ENCODE assay signal across 1 cellular context in genomic region chr3:41118461-41119385, GRCh38.
TF ChIP-seq lines count a peak whose summit lies in the region.

No MANE protein-coding gene starts in this region.

TF ChIP-seq in HEK293, 187 proteins besides CTCF, POLR2A, EP300 and RAD21 (continued from another document):
- TF ChIP-seq ZNF449 (tag by site-specific recombination; IDR thresholded peaks at IDR 0.05) (no peak), ZNF19 (tag by site-specific recombination; IDR thresholded peaks at IDR 0.05; ENCODE audit: low read depth) (no peak), ZNF626 (tag by site-specific recombination; IDR thresholded peaks at IDR 0.05) (no peak), EGR2 (tag by site-specific recombination; IDR thresholded peaks at IDR 0.05; ENCODE audit: low read depth) (peak; percentile 40; the same call in 1 of the 2 replicates), ZNF423 (tag by site-specific recombination; IDR thresholded peaks at IDR 0.05) (no peak), ZFHX2 (tag by site-specific recombination; conservative IDR thresholded peaks at IDR 0.05) (peak; percentile 41; the same call in 1 of the 2 replicates), ZNF701 (tag by site-specific recombination; IDR thresholded peaks at IDR 0.05) (no peak)
- TF ChIP-seq, protein P1, sequence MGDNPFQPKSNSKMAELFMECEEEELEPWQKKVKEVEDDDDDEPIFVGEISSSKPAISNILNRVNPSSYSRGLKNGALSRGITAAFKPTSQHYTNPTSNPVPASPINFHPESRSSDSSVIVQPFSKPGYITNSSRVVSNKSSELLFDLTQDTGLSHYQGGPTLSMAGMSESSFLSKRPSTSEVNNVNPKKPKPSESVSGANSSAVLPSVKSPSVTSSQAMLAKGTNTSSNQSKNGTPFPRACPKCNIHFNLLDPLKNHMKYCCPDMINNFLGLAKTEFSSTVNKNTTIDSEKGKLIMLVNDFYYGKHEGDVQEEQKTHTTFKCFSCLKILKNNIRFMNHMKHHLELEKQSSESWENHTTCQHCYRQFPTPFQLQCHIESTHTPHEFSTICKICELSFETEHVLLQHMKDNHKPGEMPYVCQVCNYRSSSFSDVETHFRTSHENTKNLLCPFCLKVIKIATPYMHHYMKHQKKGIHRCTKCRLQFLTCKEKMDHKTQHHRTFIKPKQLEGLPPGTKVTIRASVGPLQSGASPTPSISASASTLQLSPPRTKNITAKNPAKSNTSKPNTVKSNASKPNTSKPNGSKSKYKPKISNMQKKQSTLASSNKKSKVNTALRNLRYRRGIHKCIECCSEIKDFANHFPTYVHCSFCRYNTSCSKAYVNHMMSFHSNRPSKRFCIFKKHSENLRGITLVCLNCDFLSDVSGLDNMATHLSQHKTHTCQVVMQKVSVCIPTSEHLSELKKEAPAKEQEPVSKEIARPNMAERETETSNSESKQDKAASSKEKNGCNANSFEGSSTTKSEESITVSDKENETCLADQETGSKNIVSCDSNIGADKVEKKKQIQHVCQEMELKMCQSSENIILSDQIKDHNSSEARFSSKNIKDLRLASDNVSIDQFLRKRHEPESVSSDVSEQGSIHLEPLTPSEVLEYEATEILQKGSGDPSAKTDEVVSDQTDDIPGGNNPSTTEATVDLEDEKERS (tag by site-specific recombination; IDR thresholded peaks at IDR 0.05) = no peak
